In the genomic region with DNA sequence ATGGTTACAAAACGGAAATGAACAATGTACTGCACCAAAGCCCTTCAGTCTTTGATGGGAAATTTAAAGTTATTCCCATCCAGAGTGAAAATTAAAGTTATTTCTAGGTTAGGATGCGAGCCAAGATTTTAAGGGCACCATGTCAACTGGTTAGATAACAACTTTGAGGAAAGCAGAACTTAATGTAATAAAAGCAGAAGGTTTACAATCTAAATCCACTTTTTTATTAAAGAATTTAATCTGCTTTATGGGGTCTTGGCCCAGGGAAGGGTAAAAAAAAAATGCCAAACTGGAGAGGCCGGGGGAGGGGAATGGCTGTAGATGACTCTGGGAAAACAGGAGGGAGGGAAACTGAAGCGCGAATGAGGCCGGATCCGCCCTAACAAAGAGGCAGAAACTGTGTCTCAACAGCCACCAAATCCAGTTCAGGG, we compare ENCODE assay signal across 1 cellular context.
TF ChIP-seq lines count a peak whose summit lies in the region.

No MANE protein-coding gene starts in this region.

TF ChIP-seq in HCT116, 20 proteins besides CTCF, POLR2A, EP300 and RAD21 (continued from another document):
- TF ChIP-seq, protein P1, sequence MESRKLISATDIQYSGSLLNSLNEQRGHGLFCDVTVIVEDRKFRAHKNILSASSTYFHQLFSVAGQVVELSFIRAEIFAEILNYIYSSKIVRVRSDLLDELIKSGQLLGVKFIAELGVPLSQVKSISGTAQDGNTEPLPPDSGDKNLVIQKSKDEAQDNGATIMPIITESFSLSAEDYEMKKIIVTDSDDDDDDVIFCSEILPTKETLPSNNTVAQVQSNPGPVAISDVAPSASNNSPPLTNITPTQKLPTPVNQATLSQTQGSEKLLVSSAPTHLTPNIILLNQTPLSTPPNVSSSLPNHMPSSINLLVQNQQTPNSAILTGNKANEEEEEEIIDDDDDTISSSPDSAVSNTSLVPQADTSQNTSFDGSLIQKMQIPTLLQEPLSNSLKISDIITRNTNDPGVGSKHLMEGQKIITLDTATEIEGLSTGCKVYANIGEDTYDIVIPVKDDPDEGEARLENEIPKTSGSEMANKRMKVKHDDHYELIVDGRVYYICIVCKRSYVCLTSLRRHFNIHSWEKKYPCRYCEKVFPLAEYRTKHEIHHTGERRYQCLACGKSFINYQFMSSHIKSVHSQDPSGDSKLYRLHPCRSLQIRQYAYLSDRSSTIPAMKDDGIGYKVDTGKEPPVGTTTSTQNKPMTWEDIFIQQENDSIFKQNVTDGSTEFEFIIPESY (IDR thresholded peaks at IDR 0.05; ENCODE audit: extremely low read depth, insufficient replicate concordance, low read length), result no peak
